In genomic region chr17:33778505-33779398, GRCh38 we compare ENCODE assay signal across 8 cellular contexts.
DNase-seq lines count a peak whose midpoint lies in the region; ATAC-seq and TF ChIP-seq lines count a peak whose summit lies in the region.

No MANE protein-coding gene starts in this region.

- intact Hi-C loops in posterior cingulate gyrus (cut with DNase I): loop anchor here (1.0 to 5.0 kb wide), 2 partner anchors 369 to 385 kb away; no protein-coding TSS in a partner anchor

- DNase-seq in AML-193 (lab: John Stamatoyannopoulos, UW) (peak; percentile 46 to 67), NCI-H2227 (lab: John Stamatoyannopoulos, UW; ENCODE audit: unreplicated experiment) (peak; percentile 72), globus pallidus (ENCODE audit: low spot score) (peak; percentile 54), posterior cingulate gyrus (peak; percentile 28 to 91 (median 52))
- peak; percentile 24 for DNase-seq in activated T-cell treated with anti-CD3 and anti-CD28 coated beads, Interleukin-2, amount 50 U/mL, for 1 hour

- peak; percentile 81 for TF ChIP-seq CTCF in GM12873 (IDR thresholded peaks at IDR 0.05; ENCODE audit: insufficient read depth, low read depth, low read length, missing control alignments)

- ATAC-seq in HG03342 (IDR thresholded peaks at IDR 0.05; ENCODE audit: unreplicated experiment): no peak
- no peak for ATAC-seq in GM18519 (IDR thresholded peaks at IDR 0.05; ENCODE audit: low FRiP score, unreplicated experiment)
